ENCODE assay signal across 12 cellular contexts in genomic region chr1:81478217-81478616, GRCh38.
A peak's percentile ranks its signal among the peaks of the same experiment; 100 is the strongest.
DNase-seq lines count a peak whose midpoint lies in the region; ATAC-seq and TF ChIP-seq lines count a peak whose summit lies in the region.
"Had no signal": no experiment of that assay in that cellular context is flagged by ENCODE, and none has a peak within 500 bp of the region (broad histone marks: within the 10 kb centered on the region; RNA-seq: fewer than 3 reads in every experiment).

No MANE protein-coding gene starts in this region.

- H3K4me3 Mint-ChIP-seq in stimulated activated memory B cell treated with anti-CD40 and anti-IgM and Interleukin-4, amounts not matched to agents 10 μg/mL and 1 μg/mL and 100 μg/mL, for 72 hours, result no peak overlapping the region
- H3K4me3 Mint-ChIP-seq: activated naive CD4-positive, alpha-beta T cell treated with anti-CD3 and anti-CD28 coated beads, Interleukin-2, amount 10 ng/mL, durations not matched to agents 7 days and 5 days had no signal

- WGBS in suprapubic skin, result 36% methylated on average over 7 of the region's 7 CpGs

- H3K36me3 Mint-ChIP-seq in stimulated activated memory B cell treated with anti-CD40 and anti-IgM and Interleukin-4, amounts not matched to agents 10 μg/mL and 1 μg/mL and 100 μg/mL, for 72 hours, result no peaks in the 10 kb centered on the region
- H3K36me3 Mint-ChIP-seq: activated naive CD4-positive, alpha-beta T cell treated with anti-CD3 and anti-CD28 coated beads, Interleukin-2, amount 10 ng/mL, durations not matched to agents 7 days and 5 days had no signal

- intact Hi-C loops in lower lobe of right lung (cut with DNase I), result no loop called here

- H3K27ac ChIP-seq in lower lobe of right lung, result no peak overlapping the region
- H3K27ac ChIP-seq in suprapubic skin, result no peak overlapping the region
- H3K27ac ChIP-seq: 22Rv1 had no signal

- H3K9me3 Mint-ChIP-seq in stimulated activated memory B cell treated with anti-CD40 and anti-IgM and Interleukin-4, amounts not matched to agents 10 μg/mL and 1 μg/mL and 100 μg/mL, for 72 hours, result no peaks in the 10 kb centered on the region
- H3K9me3 Mint-ChIP-seq: activated naive CD4-positive, alpha-beta T cell treated with anti-CD3 and anti-CD28 coated beads, Interleukin-2, amount 10 ng/mL, durations not matched to agents 7 days and 5 days had no signal

- DNase-seq in DMS79 treated with DMSO at 0.1 percent for 48 hours (lab: John Stamatoyannopoulos, UW), result peak; percentile 2
- no peak for DNase-seq in DMS79 (lab: John Stamatoyannopoulos, UW)
- DNase-seq in lower lobe of right lung, result no peak
- DNase-seq in suprapubic skin (ENCODE audit: low spot score in 2 of 2), result no peak
- no peak for DNase-seq in kidney tubule cell (ENCODE audit: low spot score)
- DNase-seq: activated naive CD4-positive, alpha-beta T cell treated with anti-CD3 and anti-CD28 coated beads, Interleukin-2, amount 10 ng/mL, durations not matched to agents 7 days and 5 days; KG1; T-helper 9 cell had no signal

- TF ChIP-seq POLR2A in suprapubic skin (IDR thresholded peaks at IDR 0.05), result no peak

- TF ChIP-seq CTCF in lower lobe of right lung (IDR thresholded peaks at IDR 0.05) (no peak), suprapubic skin (IDR thresholded peaks at IDR 0.05) (no peak)

- H3K4me1 ChIP-seq in endocrine pancreas (ENCODE audit: control insufficient read depth, insufficient read depth, low read length), result no peaks in the 10 kb centered on the region
- peaks cover 11% of the 10 kb centered on the region for H3K4me1 ChIP-seq in lower lobe of right lung
- peaks cover 7% of the 10 kb centered on the region for H3K4me1 ChIP-seq in suprapubic skin

- H3K27ac Mint-ChIP-seq in stimulated activated memory B cell treated with anti-CD40 and anti-IgM and Interleukin-4, amounts not matched to agents 10 μg/mL and 1 μg/mL and 100 μg/mL, for 72 hours, result no peak overlapping the region
- H3K27ac Mint-ChIP-seq: activated naive CD4-positive, alpha-beta T cell treated with anti-CD3 and anti-CD28 coated beads, Interleukin-2, amount 10 ng/mL, durations not matched to agents 7 days and 5 days had no signal

- H3K4me1 Mint-ChIP-seq in stimulated activated memory B cell treated with anti-CD40 and anti-IgM and Interleukin-4, amounts not matched to agents 10 μg/mL and 1 μg/mL and 100 μg/mL, for 72 hours, result peaks cover 4% of the 10 kb centered on the region
- H3K4me1 Mint-ChIP-seq: activated naive CD4-positive, alpha-beta T cell treated with anti-CD3 and anti-CD28 coated beads, Interleukin-2, amount 10 ng/mL, durations not matched to agents 7 days and 5 days had no signal

- no peaks in the 10 kb centered on the region for H3K36me3 ChIP-seq in endocrine pancreas (ENCODE audit: control insufficient read depth, insufficient read depth, low read length)
- H3K36me3 ChIP-seq in lower lobe of right lung, result no peaks in the 10 kb centered on the region
- H3K36me3 ChIP-seq in suprapubic skin, result no peaks in the 10 kb centered on the region

- H3K4me3 ChIP-seq in endocrine pancreas (ENCODE audit: control insufficient read depth, insufficient read depth, low read length) (peak overlapping the region; percentile 32), lower lobe of right lung (peak overlapping the region; percentile 4), suprapubic skin (peak overlapping the region; percentile 10)

- H3K27me3 Mint-ChIP-seq in stimulated activated memory B cell treated with anti-CD40 and anti-IgM and Interleukin-4, amounts not matched to agents 10 μg/mL and 1 μg/mL and 100 μg/mL, for 72 hours, result peaks cover 12% of the 10 kb centered on the region
- H3K27me3 Mint-ChIP-seq: activated naive CD4-positive, alpha-beta T cell treated with anti-CD3 and anti-CD28 coated beads, Interleukin-2, amount 10 ng/mL, durations not matched to agents 7 days and 5 days had no signal

- H3K9ac ChIP-seq in endocrine pancreas (ENCODE audit: control insufficient read depth, insufficient read depth, low read length), result no peak overlapping the region

- H3K9me3 ChIP-seq in endocrine pancreas (ENCODE audit: control insufficient read depth, low read length) (no peaks in the 10 kb centered on the region), lower lobe of right lung (no peaks in the 10 kb centered on the region), suprapubic skin (no peaks in the 10 kb centered on the region)

- no peak for TF ChIP-seq EP300 in suprapubic skin (IDR thresholded peaks at IDR 0.05)

- peak in 1 of 2 donors; percentile 29 for ATAC-seq in lower lobe of right lung
- no peak for ATAC-seq in stimulated activated memory B cell treated with anti-CD40 and anti-IgM and Interleukin-4, amounts not matched to agents 10 μg/mL and 1 μg/mL and 100 μg/mL, for 72 hours
- ATAC-seq in GM21717 (IDR thresholded peaks at IDR 0.05; ENCODE audit: unreplicated experiment), result no peak

- H3K27me3 ChIP-seq in endocrine pancreas (ENCODE audit: control insufficient read depth, insufficient read depth, low read length) (peaks cover 3% of the 10 kb centered on the region), lower lobe of right lung (ENCODE audit: low read depth) (no peaks in the 10 kb centered on the region), suprapubic skin (no peaks in the 10 kb centered on the region)
